14 cellular contexts compared by ENCODE assay signal in genomic region chr3:149362361-149362760, GRCh38. TPM values are rescaled to one million over a fixed set of nuclear protein-coding genes. Genes with fewer than 3 reads are reported as not detected.
A peak's percentile ranks its signal among the peaks of the same experiment; 100 is the strongest.
DNase-seq lines count a peak whose midpoint lies in the region; ATAC-seq and TF ChIP-seq lines count a peak whose summit lies in the region.
"Had no signal": no experiment of that assay in that cellular context is flagged by ENCODE, and none has a peak within 500 bp of the region (broad histone marks: within the 10 kb centered on the region; RNA-seq: fewer than 3 reads in every experiment).

No MANE protein-coding gene starts in this region.

- no peak overlapping the region for H3K4me3 ChIP-seq in adipocyte (ENCODE audit: low read length)
- H3K4me3 ChIP-seq in smooth muscle cell, result no peak overlapping the region
- no peak overlapping the region for H3K4me3 ChIP-seq in MM.1S (ENCODE audit: low read length)

- H3K4me1 ChIP-seq in adipocyte (ENCODE audit: control insufficient read depth, insufficient read depth, low read length) (peaks cover 3% of the 10 kb centered on the region), foreskin keratinocyte (peaks cover 18% of the 10 kb centered on the region), smooth muscle cell (ENCODE audit: low read depth) (no peaks in the 10 kb centered on the region), MM.1S (ENCODE audit: low read length) (no peaks in the 10 kb centered on the region)

- H3F3A ChIP-seq in smooth muscle cell (ENCODE audit: low read depth), result no peaks in the 10 kb centered on the region
- no peaks in the 10 kb centered on the region for H3F3A ChIP-seq in MM.1S (ENCODE audit: insufficient read depth, low read length)

- DNase-seq in EH (ENCODE audit: low read depth) (peak; percentile 55), adipocyte (ENCODE audit: low read depth) (peak; percentile 30), foreskin keratinocyte (no peak), smooth muscle cell (lab: John Stamatoyannopoulos, UW; ENCODE audit: unreplicated experiment) (no peak), MM.1S (no peak), NOMO-1 (lab: John Stamatoyannopoulos, UW; ENCODE audit: unreplicated experiment in 2 of 2) (no peak), HUDEP-2 (lab: John Stamatoyannopoulos, UW; ENCODE audit: unreplicated experiment in 76 of 76) (no peak)
- DNase-seq: CD8-positive, alpha-beta T cell; COR-L47; DMS79 treated with DMSO at 0.1 percent for 48 hours; GF-D8; GOT3; H9 had no signal

- H3K27me3 ChIP-seq in adipocyte (replicated peaks; ENCODE audit: control insufficient read depth, insufficient read depth, low read length) (no peaks in the 10 kb centered on the region), foreskin keratinocyte (no peaks in the 10 kb centered on the region), smooth muscle cell (ENCODE audit: low read depth) (no peaks in the 10 kb centered on the region), MM.1S (replicated peaks; ENCODE audit: insufficient read depth, low read length) (no peaks in the 10 kb centered on the region)

- 65% methylated on average over 5 of the region's 5 CpGs for WGBS in smooth muscle cell (ENCODE audit: low lambda C conversion rate)

- H3K9me3 ChIP-seq in adipocyte (ENCODE audit: control insufficient read depth, low read length) (no peaks in the 10 kb centered on the region), smooth muscle cell (replicated peaks; ENCODE audit: low read depth) (no peaks in the 10 kb centered on the region), MM.1S (replicated peaks; ENCODE audit: insufficient read depth, low read length) (no peaks in the 10 kb centered on the region)

- H3K36me3 ChIP-seq in adipocyte (ENCODE audit: control insufficient read depth, insufficient read depth, low read length, severe bottlenecking) (no peaks in the 10 kb centered on the region), smooth muscle cell (ENCODE audit: low read depth) (no peaks in the 10 kb centered on the region), MM.1S (replicated peaks; ENCODE audit: insufficient read depth, low read length) (no peaks in the 10 kb centered on the region)

- H2AFZ ChIP-seq in smooth muscle cell (ENCODE audit: low read depth) (peak overlapping the region; percentile 62), MM.1S (ENCODE audit: low read length) (no peak overlapping the region)

- TF ChIP-seq CTCF in foreskin keratinocyte (conservative IDR thresholded peaks at IDR 0.05) (no peak), smooth muscle cell (IDR thresholded peaks at IDR 0.05; ENCODE audit: borderline replicate concordance, insufficient read depth, poor library complexity, severe bottlenecking) (no peak), MM.1S (IDR thresholded peaks at IDR 0.05; ENCODE audit: low read length) (no peak)

- H4K20me1 ChIP-seq in smooth muscle cell (ENCODE audit: low read depth) (no peaks in the 10 kb centered on the region), MM.1S (ENCODE audit: insufficient read depth, low read length) (no peaks in the 10 kb centered on the region)

- H3K27ac ChIP-seq in foreskin keratinocyte (peak overlapping the region; percentile 76), smooth muscle cell (ENCODE audit: low read depth) (peak overlapping the region; percentile 49), MM.1S (ENCODE audit: low read length) (no peak overlapping the region)

- H3K4me2 ChIP-seq in smooth muscle cell (no peak overlapping the region), MM.1S (ENCODE audit: low read depth, low read length) (no peak overlapping the region)

- H3K9ac ChIP-seq in adipocyte (ENCODE audit: low read length), result no peak overlapping the region
- H3K9ac ChIP-seq in smooth muscle cell (ENCODE audit: low read depth), result no peak overlapping the region
- no peak overlapping the region for H3K9ac ChIP-seq in MM.1S (ENCODE audit: low read length)

- H3K79me2 ChIP-seq in smooth muscle cell (ENCODE audit: low read depth) (no peaks in the 10 kb centered on the region), MM.1S (ENCODE audit: low read length) (no peaks in the 10 kb centered on the region)

- ATAC-seq in foreskin keratinocyte, result no peak
- ATAC-seq: CD8-positive, alpha-beta T cell had no signal

- no peaks in the 10 kb centered on the region for H3K9me2 ChIP-seq in MM.1S (replicated peaks; ENCODE audit: insufficient read depth, low read length)

RNA-seq across cellular contexts. Expression of gene TM4SF1, which starts 15.1 kb away (rescaled TPM):
- 79.5 and 87.6 TPM in 2 replicates for total RNA-seq in foreskin keratinocyte
- 69.3 and 72.8 TPM in 2 replicates for polyA plus RNA-seq in foreskin keratinocyte
- 113 and 134 TPM in 2 replicates for total RNA-seq in smooth muscle cell
- 37.5 and 83.3 TPM in 2 replicates for polyA plus RNA-seq in smooth muscle cell
- total RNA-seq: CD8-positive, alpha-beta T cell had no signal
- polyA plus RNA-seq: CD14-positive monocyte had no signal

RNA-seq across cellular contexts. Expression of gene TM4SF18, which starts 28.9 kb away (rescaled TPM):
- total RNA-seq in foreskin keratinocyte, result not detected in 2 replicates
- not detected in 2 replicates for polyA plus RNA-seq in foreskin keratinocyte
- total RNA-seq in smooth muscle cell, result 0.40 and 0.58 TPM in 2 replicates
- 0.37 and 0.86 TPM in 2 replicates for polyA plus RNA-seq in smooth muscle cell
- total RNA-seq: CD8-positive, alpha-beta T cell had no signal
- polyA plus RNA-seq: CD14-positive monocyte had no signal

Comparison
In these comparisons a context has a peak if more than half of its experiments do, and no peak if none do; other contexts are left out.
1. DNase-seq: peak in EH (single experiment) and adipocyte (single experiment); none in foreskin keratinocyte (0 of 2), smooth muscle cell (single experiment), MM.1S (single experiment), NOMO-1 (0 of 2) and HUDEP-2 (0 of 76).